Comparison of ENCODE assay signal across 8 cellular contexts in genomic region chr7:121530251-121531174, GRCh38.
DNase-seq lines count a peak whose midpoint lies in the region; ATAC-seq and TF ChIP-seq lines count a peak whose summit lies in the region.

No MANE protein-coding gene starts in this region.

- in situ Hi-C loops in HAP-1 (cut with MboI; ENCODE audit: low sequenced_read_pairs), result no loop called here

- H3K4me3 Mint-ChIP-seq in stimulated activated naive CD8-positive, alpha-beta T cell treated with anti-CD3 and anti-CD28 coated beads, Interleukin-15, Interleukin-2, amounts not matched to agents 100 ng/mL and 50 ng/mL, for 24 hours, result peak overlapping the region; percentile 40

- H3K36me3 Mint-ChIP-seq in activated naive CD4-positive, alpha-beta T cell treated with anti-CD3 and anti-CD28 coated beads, Interleukin-2, amount 50 U/mL, for 72 hours, result peaks cover 0 to 6% of the 10 kb centered on the region in 2 donors
- no peaks in the 10 kb centered on the region for H3K36me3 Mint-ChIP-seq in stimulated activated naive CD8-positive, alpha-beta T cell treated with anti-CD3 and anti-CD28 coated beads, Interleukin-15, Interleukin-2, amounts not matched to agents 100 ng/mL and 50 ng/mL, for 24 hours (ENCODE audit: low read depth)

- no peak for TF ChIP-seq CTCF in HFF-Myc (IDR thresholded peaks at IDR 0.05; ENCODE audit: low read depth, low read length, missing control alignments)
- no peak for TF ChIP-seq CTCF in NB4 (IDR thresholded peaks at IDR 0.05; ENCODE audit: low read depth, low read length)
- TF ChIP-seq CTCF in right lobe of liver (IDR thresholded peaks at IDR 0.05), result no peak
- no peak for TF ChIP-seq CTCF in uterus (IDR thresholded peaks at IDR 0.05)

- H3K4me3 ChIP-seq in HFF-Myc (replicated peaks; ENCODE audit: low read depth, low read length) (no peak overlapping the region), NB4 (ENCODE audit: low read depth, low read length) (no peak overlapping the region), right lobe of liver (no peak overlapping the region), HAP-1 (no peak overlapping the region), uterus (no peak overlapping the region)

- peaks cover 19% of the 10 kb centered on the region for H3K27me3 Mint-ChIP-seq in stimulated activated naive CD8-positive, alpha-beta T cell treated with anti-CD3 and anti-CD28 coated beads, Interleukin-15, Interleukin-2, amounts not matched to agents 100 ng/mL and 50 ng/mL, for 24 hours

- H3K4me1 Mint-ChIP-seq in stimulated activated naive CD8-positive, alpha-beta T cell treated with anti-CD3 and anti-CD28 coated beads, Interleukin-15, Interleukin-2, amounts not matched to agents 100 ng/mL and 50 ng/mL, for 24 hours (ENCODE audit: low read depth), result peaks cover 40% of the 10 kb centered on the region

- no peak overlapping the region for H3K27ac ChIP-seq in right lobe of liver
- H3K27ac ChIP-seq in uterus, result no peak overlapping the region

- intact Hi-C loops in right lobe of liver (cut with DNase I) (no loop called here), uterus (cut with DNase I; ENCODE audit: low total_unique reads) (no loop called here)

- H3K36me3 ChIP-seq in right lobe of liver, result no peaks in the 10 kb centered on the region
- H3K36me3 ChIP-seq in HAP-1 (replicated peaks), result no peaks in the 10 kb centered on the region
- no peaks in the 10 kb centered on the region for H3K36me3 ChIP-seq in uterus

- 43% methylated on average over 4 of the region's 4 CpGs for WGBS in right lobe of liver (ENCODE audit: insufficient coverage, low coverage, low lambda C conversion rate, missing lambda C conversion rate)

- H3K4me1 ChIP-seq in right lobe of liver (no peaks in the 10 kb centered on the region), HAP-1 (peaks cover 4% of the 10 kb centered on the region; the same call in 1 of the 2 replicates), uterus (no peaks in the 10 kb centered on the region)

- ATAC-seq in GM18502 (IDR thresholded peaks at IDR 0.05; ENCODE audit: poor library complexity, unreplicated experiment), result peak; percentile 100
- ATAC-seq in activated naive CD4-positive, alpha-beta T cell treated with anti-CD3 and anti-CD28 coated beads, Interleukin-2, amount 50 U/mL, for 72 hours, result peak; percentile 97 to 98
- peak; percentile 39 to 65 (median 47) for ATAC-seq in right lobe of liver

- H3K9me3 ChIP-seq in right lobe of liver (no peaks in the 10 kb centered on the region), HAP-1 (no peaks in the 10 kb centered on the region), uterus (no peaks in the 10 kb centered on the region)

- TF ChIP-seq POLR2A in NB4 (IDR thresholded peaks at IDR 0.05; ENCODE audit: extremely low read depth, insufficient read length), result no peak
- no peak for TF ChIP-seq POLR2A in right lobe of liver (IDR thresholded peaks at IDR 0.05)
- TF ChIP-seq POLR2A in uterus (IDR thresholded peaks at IDR 0.05), result no peak

- peak overlapping the region; percentile 50 to 87 for H3K27ac Mint-ChIP-seq in activated naive CD4-positive, alpha-beta T cell treated with anti-CD3 and anti-CD28 coated beads, Interleukin-2, amount 50 U/mL, for 72 hours
- H3K27ac Mint-ChIP-seq in stimulated activated naive CD8-positive, alpha-beta T cell treated with anti-CD3 and anti-CD28 coated beads, Interleukin-15, Interleukin-2, amounts not matched to agents 100 ng/mL and 50 ng/mL, for 24 hours, result peak overlapping the region; percentile 92

- DNase-seq in HFF-Myc (ENCODE audit: extremely low read depth, low read depth) (peak; percentile 69), NB4 (ENCODE audit: low read depth) (peak; percentile 83), right lobe of liver (no peak), HAP-1 (ENCODE audit: low spot score in 2 of 2) (no peak), uterus (no peak)
- DNase-seq in activated naive CD4-positive, alpha-beta T cell treated with anti-CD3 and anti-CD28 coated beads, Interleukin-2, amount 50 U/mL, for 72 hours (ENCODE audit: low spot score in 2 of 2), result peak in 1 of 2 donors; percentile 66

- H3K9me3 Mint-ChIP-seq in activated naive CD4-positive, alpha-beta T cell treated with anti-CD3 and anti-CD28 coated beads, Interleukin-2, amount 50 U/mL, for 72 hours, result no peaks in the 10 kb centered on the region
- no peaks in the 10 kb centered on the region for H3K9me3 Mint-ChIP-seq in stimulated activated naive CD8-positive, alpha-beta T cell treated with anti-CD3 and anti-CD28 coated beads, Interleukin-15, Interleukin-2, amounts not matched to agents 100 ng/mL and 50 ng/mL, for 24 hours

- H3K27me3 ChIP-seq in right lobe of liver (no peaks in the 10 kb centered on the region), HAP-1 (ENCODE audit: low read depth) (no peaks in the 10 kb centered on the region), uterus (no peaks in the 10 kb centered on the region)

Comparison
In these comparisons a context has a peak if more than half of its experiments do, and no peak if none do; other contexts are left out.
1. ATAC-seq: peak in every context shown above with its lines; median percentile 100 in GM18502; 98 in activated naive CD4-positive, alpha-beta T cell treated with anti-CD3 and anti-CD28 coated beads, Interleukin-2, amount 50 U/mL, for 72 hours; 47 in right lobe of liver.
2. DNase-seq: peak in HFF-Myc (single experiment) and NB4 (single experiment); none in right lobe of liver (0 of 3), HAP-1 (0 of 2) and uterus (0 of 2).